24 cellular contexts compared by ENCODE assay signal in genomic region chr6:55756711-55757110, GRCh38.
A peak's percentile ranks its signal among the peaks of the same experiment; 100 is the strongest.
DNase-seq lines count a peak whose midpoint lies in the region; ATAC-seq, FAIRE-seq and TF ChIP-seq lines count a peak whose summit lies in the region.
"Had no signal": no experiment of that assay in that cellular context is flagged by ENCODE, and none has a peak within 500 bp of the region (broad histone marks: within the 10 kb centered on the region; RNA-seq: fewer than 3 reads in every experiment).

No MANE protein-coding gene starts in this region.

- H2AK5ac ChIP-seq in H1 (ENCODE audit: low read depth, low read length) (no peak overlapping the region), mesenchymal stem cell (ENCODE audit: low read length, severe bottlenecking) (no peak overlapping the region), neuronal stem cell (ENCODE audit: low read depth, low read length) (no peak overlapping the region)

- H4K91ac ChIP-seq in H1 (replicated peaks; ENCODE audit: insufficient read length, low read length) (no peak overlapping the region), mesenchymal stem cell (ENCODE audit: low read length) (no peak overlapping the region), neuronal stem cell (ENCODE audit: low read depth, low read length, poor library complexity) (no peak overlapping the region)

- H3K9ac ChIP-seq in H1 (replicated peaks in 1 of 4; ENCODE audit: extremely low read depth in 1 of 4, low read depth in 3 of 4, low read length in 3 of 4) (no peak overlapping the region), mesenchymal stem cell (ENCODE audit: low read length) (peak overlapping the region; percentile 62), neuronal stem cell (ENCODE audit: low read depth, low read length, poor library complexity) (no peak overlapping the region)
- H3K9ac ChIP-seq: SK-N-SH had no signal

- no peaks in the 10 kb centered on the region for H3K79me1 ChIP-seq in H1 (ENCODE audit: low read depth, low read length)
- no peaks in the 10 kb centered on the region for H3K79me1 ChIP-seq in mesenchymal stem cell (replicated peaks; ENCODE audit: low read length, poor library complexity, severe bottlenecking)
- no peaks in the 10 kb centered on the region for H3K79me1 ChIP-seq in neuronal stem cell (ENCODE audit: low read depth, low read length)

- TF ChIP-seq EP300 in H1 (IDR thresholded peaks at IDR 0.05; ENCODE audit: borderline replicate concordance in 1 of 2, low read depth in 2 of 2, low read length in 2 of 2) = no peak

- H3K18ac ChIP-seq in H1 (ENCODE audit: extremely low read depth, low read length) (no peak overlapping the region), mesenchymal stem cell (ENCODE audit: low read depth in 1 of 2, low read length in 2 of 2) (no peak overlapping the region), neuronal stem cell (ENCODE audit: low read length) (no peak overlapping the region)

- TF ChIP-seq POLR2A in H1 (IDR thresholded peaks at IDR 0.05; ENCODE audit: control extremely low read depth in 1 of 2, low read depth in 2 of 2, low read length in 2 of 2) = no peak

- H4K5ac ChIP-seq in H1 (ENCODE audit: insufficient read length, low read depth, low read length) = no peak overlapping the region

- H2BK12ac ChIP-seq in H1 (ENCODE audit: low read depth, low read length) (no peak overlapping the region), mesenchymal stem cell (ENCODE audit: low read length in 2 of 2) (no peak overlapping the region), neuronal stem cell (ENCODE audit: low read length) (no peak overlapping the region)

- no peak overlapping the region for H4K8ac ChIP-seq in H1 (ENCODE audit: extremely low read depth, insufficient read depth, low read length)
- H4K8ac ChIP-seq in mesenchymal stem cell (ENCODE audit: low read length) = no peak overlapping the region
- no peak overlapping the region for H4K8ac ChIP-seq in neuronal stem cell (ENCODE audit: low read depth, low read length)

- ATAC-seq in Right ventricle myocardium inferior (no peak), HG03439 (IDR thresholded peaks at IDR 0.05; ENCODE audit: unreplicated experiment) (no peak)

- FAIRE-seq in H1 (lab: Jason Lieb, UNC) = no peak
- FAIRE-seq: GM12892 had no signal

- TF ChIP-seq RAD21 in H1 (IDR thresholded peaks at IDR 0.05 in 1 of 2, conservative IDR thresholded peaks at IDR 0.05 in 1 of 2; ENCODE audit: low read depth in 2 of 2, low read length in 2 of 2) = no peak

- H3K56ac ChIP-seq in H1 (replicated peaks; ENCODE audit: insufficient read length, low read depth, low read length) = no peak overlapping the region

- H3K27ac ChIP-seq in cardiac muscle cell (peak overlapping the region; percentile 42), H1 (ENCODE audit: low read depth, low read length) (no peak overlapping the region), mesenchymal stem cell (ENCODE audit: low read length, poor library complexity, severe bottlenecking) (no peak overlapping the region), neuronal stem cell (replicated peaks; ENCODE audit: low read length) (no peak overlapping the region)

- TF ChIP-seq CTCF in cardiac muscle cell (IDR thresholded peaks at IDR 0.05; ENCODE audit: low read depth, low read length) = no peak
- no peak for TF ChIP-seq CTCF in H1 (IDR thresholded peaks at IDR 0.05; ENCODE audit: control extremely low read depth in 1 of 3, insufficient read depth in 1 of 3, low read depth in 1 of 3, low read length in 3 of 3)

- no peak overlapping the region for H3K4ac ChIP-seq in H1 (replicated peaks; ENCODE audit: insufficient read length, low read depth, low read length)
- H3K4ac ChIP-seq in mesenchymal stem cell (ENCODE audit: low read depth in 1 of 2, low read length in 2 of 2) = no peak overlapping the region
- H3K4ac ChIP-seq in neuronal stem cell (ENCODE audit: low read length) = no peak overlapping the region

- peaks cover 65% of the 10 kb centered on the region for H3K36me3 ChIP-seq in cardiac muscle cell
- no peaks in the 10 kb centered on the region for H3K36me3 ChIP-seq in H1 (ENCODE audit: control insufficient read depth in 2 of 4, insufficient read depth in 4 of 4, low read length in 3 of 4)
- no peaks in the 10 kb centered on the region for H3K36me3 ChIP-seq in mesenchymal stem cell (ENCODE audit: control insufficient read depth in 1 of 2, insufficient read depth in 2 of 2, low read depth in 1 of 2, low read length in 2 of 2)
- H3K36me3 ChIP-seq in neuronal stem cell (replicated peaks in 1 of 2; ENCODE audit: control insufficient read depth in 2 of 2, insufficient read depth in 2 of 2, low read length in 2 of 2) = peaks cover 0 to 4% of the 10 kb centered on the region in 2 donors
- H3K36me3 ChIP-seq: MG63 had no signal

- no peak overlapping the region for H2BK5ac ChIP-seq in H1 (ENCODE audit: low read depth, low read length)
- no peak overlapping the region for H2BK5ac ChIP-seq in mesenchymal stem cell (ENCODE audit: low read depth, low read length, poor library complexity, severe bottlenecking)
- H2BK5ac ChIP-seq in neuronal stem cell (ENCODE audit: low read length) = no peak overlapping the region

- no peaks in the 10 kb centered on the region for H3K4me1 ChIP-seq in cardiac muscle cell (ENCODE audit: low read depth)
- no peaks in the 10 kb centered on the region for H3K4me1 ChIP-seq in H1 (replicated peaks in 1 of 4; ENCODE audit: control insufficient read depth in 3 of 4, insufficient read depth in 4 of 4, low read length in 3 of 4)
- H3K4me1 ChIP-seq in mesenchymal stem cell (ENCODE audit: control insufficient read depth, insufficient read depth, low read depth, low read length) = no peaks in the 10 kb centered on the region
- no peaks in the 10 kb centered on the region for H3K4me1 ChIP-seq in neuronal stem cell (ENCODE audit: control insufficient read depth in 2 of 2, insufficient read depth in 1 of 2, low read depth in 1 of 2, low read length in 2 of 2)

- H3K4me2 ChIP-seq in H1 (ENCODE audit: insufficient read depth in 1 of 2, low read depth in 2 of 2, low read length in 2 of 2) (no peak overlapping the region), mesenchymal stem cell (ENCODE audit: low read length, poor library complexity, severe bottlenecking) (no peak overlapping the region), neuronal stem cell (ENCODE audit: insufficient read depth, low read length, poor library complexity, severe bottlenecking) (no peak overlapping the region)
- H3K4me2 ChIP-seq: SK-N-SH had no signal

- H3K27me3 ChIP-seq in cardiac muscle cell = no peaks in the 10 kb centered on the region
- no peaks in the 10 kb centered on the region for H3K27me3 ChIP-seq in H1 (replicated peaks in 1 of 4; ENCODE audit: control insufficient read depth in 3 of 4, extremely low read depth in 1 of 4, insufficient read depth in 3 of 4, low read length in 3 of 4)
- H3K27me3 ChIP-seq in mesenchymal stem cell (ENCODE audit: control insufficient read depth in 1 of 2, insufficient read depth in 1 of 2, low read length in 2 of 2) = no peaks in the 10 kb centered on the region
- H3K27me3 ChIP-seq in neuronal stem cell (ENCODE audit: control insufficient read depth in 3 of 3, insufficient read depth in 3 of 3, low read depth in 1 of 3, low read length in 3 of 3) = no peaks in the 10 kb centered on the region
- H3K27me3 ChIP-seq: MG63 had no signal

- no peaks in the 10 kb centered on the region for H4K20me1 ChIP-seq in H1 (replicated peaks in 1 of 2; ENCODE audit: control insufficient read depth in 1 of 2, insufficient read depth in 2 of 2, low read length in 2 of 2)

- no peaks in the 10 kb centered on the region for H3K79me2 ChIP-seq in H1 (ENCODE audit: control insufficient read depth in 1 of 2, insufficient read depth in 2 of 2, low read length in 2 of 2)

- intact Hi-C loops in Right ventricle myocardium inferior (cut with DNase I) = no loop called here

- H3K14ac ChIP-seq in H1 (ENCODE audit: insufficient read length) (no peak overlapping the region), mesenchymal stem cell (ENCODE audit: low read length in 2 of 2) (no peak overlapping the region), neuronal stem cell (ENCODE audit: low read length) (no peak overlapping the region)

- H2BK120ac ChIP-seq in H1 (replicated peaks; ENCODE audit: low read depth, low read length) (no peak overlapping the region), mesenchymal stem cell (ENCODE audit: low read depth, low read length) (no peak overlapping the region), neuronal stem cell (ENCODE audit: low read depth, low read length) (no peak overlapping the region)

- H3K9me3 ChIP-seq in cardiac muscle cell (ENCODE audit: low read depth) = no peaks in the 10 kb centered on the region
- H3K9me3 ChIP-seq in H1 (ENCODE audit: insufficient read depth in 2 of 2, low read depth in 1 of 2, low read length in 1 of 2) = no peaks in the 10 kb centered on the region
- no peaks in the 10 kb centered on the region for H3K9me3 ChIP-seq in mesenchymal stem cell (ENCODE audit: control insufficient read depth, low read length)
- no peaks in the 10 kb centered on the region for H3K9me3 ChIP-seq in neuronal stem cell (replicated peaks in 1 of 2; ENCODE audit: control insufficient read depth in 2 of 2, insufficient read depth in 1 of 2, low read depth in 1 of 2, low read length in 2 of 2)
- H3K9me3 ChIP-seq: MG63, SK-N-SH had no signal

- WGBS in H1 (ENCODE audit: extremely low coverage in 1 of 2, insufficient coverage in 1 of 2, insufficient read length in 1 of 2, insufficient replicate concordance in 2 of 2, low coverage in 1 of 2, low lambda C conversion rate in 2 of 2, missing lambda C conversion rate in 1 of 2), 2 experiments = 94% methylated on average over 4 of the region's 4 CpGs; no CpG with 5 or more reads in 1 of the 2 experiments
- 99% methylated on average over 4 of the region's 4 CpGs for WGBS in mesenchymal stem cell
- no CpG with 5 or more reads among the region's 4 CpGs for WGBS in neuronal stem cell (ENCODE audit: extremely low coverage in 2 of 2, insufficient read length in 2 of 2, insufficient replicate concordance in 1 of 2), 2 donors

- H3K23ac ChIP-seq in H1 (ENCODE audit: insufficient read length) (no peak overlapping the region), mesenchymal stem cell (ENCODE audit: low read length in 2 of 2) (no peak overlapping the region), neuronal stem cell (ENCODE audit: low read depth, low read length, poor library complexity) (no peak overlapping the region)

- H3K23me2 ChIP-seq in H1 (ENCODE audit: low read depth, low read length) = no peaks in the 10 kb centered on the region; the same call in 1 of the 2 replicates

- POLR2A ChIA-PET in H1 (lab: Charles Lee; ENCODE audit: partially characterized antibody) = no interaction called here

- H2BK15ac ChIP-seq in H1 (ENCODE audit: low read length) (no peak overlapping the region), mesenchymal stem cell (ENCODE audit: low read depth, poor library complexity, severe bottlenecking) (no peak overlapping the region), neuronal stem cell (ENCODE audit: low read length) (no peak overlapping the region)

- CTCF ChIA-PET in H1 (lab: Charles Lee; ENCODE audit: partially characterized antibody) = no interaction called here

- H2AFZ ChIP-seq in H1 (ENCODE audit: low read length) = 0 out of 2 replicates have a peak overlapping the region, but pooled peaks have one; percentile 51
- no peak overlapping the region for H2AFZ ChIP-seq in mesenchymal stem cell (ENCODE audit: low read depth, low read length)
- no peak overlapping the region for H2AFZ ChIP-seq in neuronal stem cell (ENCODE audit: low read length)

- DNase-seq in cardiac muscle cell (ENCODE audit: low read depth in 1 of 2, low spot score in 1 of 2) = peak in 1 of 2 donors; percentile 5
- no peak for DNase-seq in Right ventricle myocardium inferior (ENCODE audit: missing footprints)
- DNase-seq in H1 (ENCODE audit: low read depth in 1 of 2, low spot score in 2 of 2) = no peak
- no peak for DNase-seq in mesenchymal stem cell
- DNase-seq in neuronal stem cell (ENCODE audit: low spot score) = no peak
- no peak for DNase-seq in NCI-H446 (lab: John Stamatoyannopoulos, UW)
- DNase-seq: 8988T; AML-193; C1 segment of cervical spinal cord; Calu3; CD8-positive, alpha-beta memory T cell; DMS153; Kasumi-1; MG63; NCI-H1417; NCI-H1694 treated with DMSO at 0.1 percent for 48 hours; NCI-H446 treated with DMSO at 0.1 percent for 48 hours; NCI-H526 treated with DMSO at 0.1 percent for 48 hours; OCI-M1; RPMI8226; SHP77 treated with DMSO at 0.1 percent for 48 hours; SK-N-SH had no signal

- H2BK20ac ChIP-seq in H1 (ENCODE audit: low read length) = no peak overlapping the region

- H3K4me3 ChIP-seq in cardiac muscle cell (no peak overlapping the region), H1 (ENCODE audit: extremely low read depth in 1 of 4, insufficient read depth in 2 of 4, low read depth in 3 of 4, low read length in 4 of 4) (no peak overlapping the region), mesenchymal stem cell (ENCODE audit: insufficient read depth in 1 of 2, low read depth in 1 of 2, low read length in 2 of 2) (no peak overlapping the region), neuronal stem cell (ENCODE audit: low read length in 2 of 2) (no peak overlapping the region)
- H3K4me3 ChIP-seq: MG63 had no signal
